7 cellular contexts compared by ENCODE assay signal in the genomic region with DNA sequence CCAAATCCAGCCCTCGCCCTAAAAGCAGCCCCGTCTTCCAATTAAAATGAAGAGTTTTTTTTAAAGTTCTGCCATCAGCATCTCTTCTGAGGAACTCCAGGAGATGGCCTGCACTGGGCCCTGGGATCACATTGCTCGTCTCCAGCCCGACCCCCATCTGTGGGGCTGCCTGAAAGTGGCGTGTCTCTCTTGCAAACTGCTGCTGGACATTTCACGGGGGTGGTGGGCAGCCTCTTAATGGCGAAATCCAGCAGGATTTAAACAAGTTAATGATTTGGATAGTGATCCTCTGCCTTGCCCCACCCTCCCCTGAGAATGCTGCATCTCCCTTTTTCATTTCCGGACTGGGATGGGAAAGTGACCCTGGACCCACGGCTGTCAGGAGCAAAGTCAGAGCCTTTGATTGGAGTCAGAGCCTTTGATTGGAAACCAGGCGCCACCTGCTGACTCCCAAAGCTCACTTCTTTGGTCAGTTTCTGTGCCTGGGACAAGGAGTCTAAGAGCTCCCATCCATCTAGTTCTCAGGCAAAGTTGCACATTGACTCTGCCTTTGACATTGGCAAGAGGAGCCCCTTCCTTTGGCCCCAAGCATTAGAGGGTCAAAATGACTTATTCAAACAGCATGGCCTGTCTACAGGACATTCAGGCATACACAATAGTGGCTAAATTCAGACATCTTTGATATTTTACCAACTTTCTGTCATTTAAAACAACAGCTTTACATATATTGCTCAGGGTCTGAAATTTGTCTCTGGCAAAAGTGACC.
DNase-seq lines count a peak whose midpoint lies in the region; TF ChIP-seq lines count a peak whose summit lies in the region.

No MANE protein-coding gene starts in this region.

- no peak overlapping the region for H3K27ac Mint-ChIP-seq in nephron

- H4K20me1 ChIP-seq in KMS-11 (ENCODE audit: insufficient read depth): no peaks in the 10 kb centered on the region

- H3K79me2 ChIP-seq in KMS-11 (ENCODE audit: insufficient read depth, low read depth): no peaks in the 10 kb centered on the region

- no peak for TF ChIP-seq POLR2A in esophagus squamous epithelium (IDR thresholded peaks at IDR 0.05)

- H2AFZ ChIP-seq in KMS-11 (ENCODE audit: low read depth): no peak overlapping the region

- DNase-seq in EL (peak; percentile 80), RWPE1 (ENCODE audit: low spot score) (peak; percentile 71), esophagus squamous epithelium (lab: John Stamatoyannopoulos, UW) (no peak), activated gamma-delta T cell treated with Interleukin-2 at 50 U/mL for 16 hours (no peak)
- no peak for DNase-seq in stimulated activated CD4-positive, alpha-beta T cell treated with anti-CD3 and anti-CD28 coated beads, Interleukin-12 subunit alpha, Interleukin-12 subunit beta, amount 100 ng/mL, for 4 hours

- WGBS in esophagus squamous epithelium, 2 donors: 43 to 52% methylated on average over 8 of the region's 10 CpGs

- peaks cover 30% of the 10 kb centered on the region for H3K27me3 Mint-ChIP-seq in nephron (ENCODE audit: low read depth)

- no peaks in the 10 kb centered on the region for H3K9me3 ChIP-seq in esophagus squamous epithelium

- CTCF ChIA-PET in RWPE1 (lab: Yijun Ruan, JAX): interaction anchor here (0.6 to 1.9 kb wide), 8 partner anchors 9 to 1135 kb away, joined by 3 to 18 read pairs (median 4); no protein-coding TSS in a partner anchor

- H3K4me3 Mint-ChIP-seq in nephron: no peak overlapping the region

- intact Hi-C loops in esophagus squamous epithelium (cut with DNase I): loop anchor here (5.0 kb wide), 1 partner anchor 555 kb away; no protein-coding TSS in a partner anchor

- POLR2A ChIA-PET in RWPE1 (lab: Yijun Ruan, JAX; ENCODE audit: low non-redundant PET): no interaction called here

- H3K27me3 ChIP-seq in KMS-11 (ENCODE audit: insufficient read depth, low read depth) (no peaks in the 10 kb centered on the region), esophagus squamous epithelium (peaks cover 0 to 11% (median 0%) of the 10 kb centered on the region in 4 donors)

- H3K36me3 ChIP-seq in KMS-11 (ENCODE audit: insufficient read depth): no peaks in the 10 kb centered on the region
- H3K36me3 ChIP-seq in esophagus squamous epithelium: no peaks in the 10 kb centered on the region

- H3K9ac ChIP-seq in KMS-11: no peak overlapping the region

- H3K4me1 Mint-ChIP-seq in nephron: peaks cover 23% of the 10 kb centered on the region

- H3K36me3 Mint-ChIP-seq in nephron (ENCODE audit: low read depth): no peaks in the 10 kb centered on the region

- no peak overlapping the region for H3K4me2 ChIP-seq in KMS-11

- H3K4me1 ChIP-seq in KMS-11 (ENCODE audit: low read depth, poor library complexity, severe bottlenecking): no peaks in the 10 kb centered on the region
- H3K4me1 ChIP-seq in esophagus squamous epithelium: no peaks in the 10 kb centered on the region

- H3K4me3 ChIP-seq in KMS-11 (IDR thresholded peaks at IDR 0.05; ENCODE audit: insufficient read depth, low read depth, low read length) (no peak overlapping the region), esophagus squamous epithelium (no peak overlapping the region)

- H3K9me3 Mint-ChIP-seq in nephron: no peaks in the 10 kb centered on the region

- peak; percentile 63 for TF ChIP-seq CTCF in KMS-11 (conservative IDR thresholded peaks at IDR 0.05; ENCODE audit: low read depth, low read length)
- peak; percentile 68 for TF ChIP-seq CTCF in RWPE1 (conservative IDR thresholded peaks at IDR 0.05; ENCODE audit: low read depth)
- peak in 5 of 6 experiments; percentile 47 to 70 (median 54) for TF ChIP-seq CTCF in esophagus squamous epithelium (IDR thresholded peaks at IDR 0.05)
- peak; percentile 69 to 79 (median 77) for TF ChIP-seq CTCF in nephron (IDR thresholded peaks at IDR 0.05; ENCODE audit: unreplicated experiment in 3 of 3)

- H3K27ac ChIP-seq in KMS-11 (no peak overlapping the region), RWPE1 (no peak overlapping the region), esophagus squamous epithelium (no peak overlapping the region)

Comparison
In these comparisons a context has a peak if more than half of its experiments do, and no peak if none do; other contexts are left out.
1. DNase-seq: peak in EL (single experiment) and RWPE1 (single experiment); none in esophagus squamous epithelium (single experiment), activated gamma-delta T cell treated with Interleukin-2 at 50 U/mL for 16 hours (single experiment) and stimulated activated CD4-positive, alpha-beta T cell treated with anti-CD3 and anti-CD28 coated beads, Interleukin-12 subunit alpha, Interleukin-12 subunit beta, amount 100 ng/mL, for 4 hours (single experiment).
2. Peak in every context shown above with its lines, with median percentiles within 50 percentile points of each other: CTCF ChIP-seq.